12 cellular contexts compared by ENCODE assay signal in the genomic region with DNA sequence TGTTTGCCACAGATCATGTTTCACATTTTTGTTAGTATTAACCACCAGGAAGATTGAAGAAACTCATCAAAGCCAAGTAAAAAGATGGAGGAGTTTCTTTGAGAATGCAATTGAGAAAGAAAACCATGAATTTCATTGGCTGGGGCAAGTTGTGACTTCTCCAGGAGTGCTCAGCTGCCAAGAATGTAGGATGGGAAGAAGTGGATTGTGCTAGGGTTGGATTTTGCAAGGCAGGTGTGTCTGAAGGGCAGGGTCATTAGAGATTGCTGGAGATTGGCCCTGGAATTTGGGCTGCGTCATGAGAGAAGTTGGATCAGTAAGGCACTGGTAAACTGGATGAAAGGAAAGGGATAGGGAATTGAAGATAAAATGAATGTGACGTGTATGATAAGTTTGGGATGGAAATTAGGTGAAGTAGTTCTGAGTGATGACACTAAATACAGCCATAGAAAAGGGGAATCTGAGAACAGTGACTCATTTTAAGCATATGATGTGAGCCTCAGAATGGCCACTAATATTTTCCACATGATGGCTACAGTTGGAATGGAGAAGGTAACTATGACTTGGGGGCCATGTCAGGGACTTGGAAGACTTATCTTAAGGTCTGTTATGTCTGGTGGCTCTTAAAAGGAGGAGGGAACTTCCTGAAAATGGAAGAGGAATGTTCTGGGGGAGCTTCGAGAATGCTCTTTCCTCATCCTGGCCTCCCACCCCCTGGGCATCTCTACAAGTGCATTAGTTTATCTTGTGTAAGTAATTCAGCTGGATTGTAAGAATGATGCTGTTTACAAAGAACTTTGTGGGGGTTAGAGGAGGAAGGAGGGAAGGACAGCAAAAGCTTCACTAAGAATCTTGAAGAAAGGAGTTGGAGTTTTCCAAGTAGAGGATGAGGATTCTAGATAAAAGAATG. TPM values are rescaled to one million over a fixed set of nuclear protein-coding genes. Genes with fewer than 3 reads are reported as not detected.
DNase-seq lines count a peak whose midpoint lies in the region; ATAC-seq lines count a peak whose summit lies in the region.
"Had no signal": no experiment of that assay in that cellular context is flagged by ENCODE, and none has a peak within 500 bp of the region (broad histone marks: within the 10 kb centered on the region; RNA-seq: fewer than 3 reads in every experiment).

No MANE protein-coding gene starts in this region.

- H3K4me2 ChIP-seq in GM23248 (ENCODE audit: unreplicated experiment): no peak overlapping the region

- no peaks in the 10 kb centered on the region for H3K27me3 ChIP-seq in GM23248 (replicated peaks; ENCODE audit: insufficient read depth)
- H3K27me3 ChIP-seq: adrenal gland had no signal

- in situ Hi-C loops in GM23248 (cut with MboI): no loop called here

- no peak overlapping the region for H3K4me3 ChIP-seq in GM23248
- H3K4me3 ChIP-seq: adrenal gland had no signal

- ATAC-seq in GM18867 (IDR thresholded peaks at IDR 0.05; ENCODE audit: unreplicated experiment): no peak
- no peak for ATAC-seq in HG03045 (IDR thresholded peaks at IDR 0.05; ENCODE audit: unreplicated experiment)
- ATAC-seq: left ventricle myocardium superior had no signal

- H3K27ac ChIP-seq in GM23248: no peak overlapping the region
- H3K27ac ChIP-seq: adrenal gland had no signal

- no peak overlapping the region for H2AFZ ChIP-seq in GM23248

- no peaks in the 10 kb centered on the region for H4K20me1 ChIP-seq in GM23248 (ENCODE audit: insufficient read depth)

- 75% methylated on average over 3 of the region's 3 CpGs for WGBS in GM23248 (ENCODE audit: low coverage in 1 of 2, low lambda C conversion rate in 2 of 2, missing lambda C conversion rate in 2 of 2), 2 experiments

- H3K9ac ChIP-seq in GM23248: no peak overlapping the region

- DNase-seq in EH (ENCODE audit: low read depth) (peak; percentile 58), GM23248 (peak; percentile 67), RPMI7951 (ENCODE audit: low read depth) (peak; percentile 49), fibroblast of the conjunctiva (ENCODE audit: low read depth) (peak; percentile 26), NCI-H2081 treated with DMSO at 0.1 percent for 48 hours (lab: John Stamatoyannopoulos, UW) (no peak), NCI-H146 (lab: John Stamatoyannopoulos, UW) (no peak)
- DNase-seq: adrenal gland, left ventricle myocardium superior, MM.1S had no signal

- 0 out of 2 replicates have a peak, but pooled peaks cover 3% of the 10 kb centered on the region for H3K9me2 ChIP-seq in GM23248 (ENCODE audit: insufficient read depth)

- no peaks in the 10 kb centered on the region for H3K79me2 ChIP-seq in GM23248 (ENCODE audit: insufficient read depth)

- peaks cover 16% of the 10 kb centered on the region; the same call in 1 of the 2 replicates for H3F3A ChIP-seq in GM23248 (ENCODE audit: insufficient read depth)

- H3K36me3 ChIP-seq in GM23248 (ENCODE audit: low read depth): peaks cover 17% of the 10 kb centered on the region; the same call in 1 of the 2 replicates
- H3K36me3 ChIP-seq: adrenal gland had no signal

- peaks cover 31% of the 10 kb centered on the region for H3K4me1 ChIP-seq in GM23248 (ENCODE audit: insufficient read depth)

- no peaks in the 10 kb centered on the region for H3K9me3 ChIP-seq in GM23248 (ENCODE audit: low read depth)
- H3K9me3 ChIP-seq: adrenal gland had no signal

RNA-seq across cellular contexts. Expression of a gene that starts 27.8 kb away (rescaled TPM):
- total RNA-seq in GM23248 (2014; rRNA removed; shearing (Covaris generic)): not detected in 2 replicates
- polyA plus RNA-seq in GM23248 (2016; fragmentation: Nextera tagmentation; extraction: Ambion mirVana): 0.05 TPM in 1 of 2 replicates, not detected in the other
- total RNA-seq in RPMI7951 (2014; rRNA removed; shearing (Covaris generic)): not detected in 2 replicates
- total RNA-seq: pulmonary artery endothelial cell had no signal

RNA-seq across cellular contexts. Expression of a gene that starts 45.7 kb away (rescaled TPM):
- 11.3 and 12.4 TPM in 2 replicates for total RNA-seq in GM23248 (2014; rRNA removed; shearing (Covaris generic))
- 5.1 and 6.4 TPM in 2 replicates for polyA plus RNA-seq in GM23248 (2016; fragmentation: Nextera tagmentation; extraction: Ambion mirVana)
- total RNA-seq in RPMI7951 (2014; rRNA removed; shearing (Covaris generic)): 13.1 and 16.6 TPM in 2 replicates

Comparison
In these comparisons a context has a peak if more than half of its experiments do, and no peak if none do; other contexts are left out.
1. DNase-seq: peak in EH (single experiment), GM23248 (single experiment), RPMI7951 (single experiment) and fibroblast of the conjunctiva (single experiment); none in NCI-H2081 treated with DMSO at 0.1 percent for 48 hours (single experiment) and NCI-H146 (single experiment).